In the genomic region with DNA sequence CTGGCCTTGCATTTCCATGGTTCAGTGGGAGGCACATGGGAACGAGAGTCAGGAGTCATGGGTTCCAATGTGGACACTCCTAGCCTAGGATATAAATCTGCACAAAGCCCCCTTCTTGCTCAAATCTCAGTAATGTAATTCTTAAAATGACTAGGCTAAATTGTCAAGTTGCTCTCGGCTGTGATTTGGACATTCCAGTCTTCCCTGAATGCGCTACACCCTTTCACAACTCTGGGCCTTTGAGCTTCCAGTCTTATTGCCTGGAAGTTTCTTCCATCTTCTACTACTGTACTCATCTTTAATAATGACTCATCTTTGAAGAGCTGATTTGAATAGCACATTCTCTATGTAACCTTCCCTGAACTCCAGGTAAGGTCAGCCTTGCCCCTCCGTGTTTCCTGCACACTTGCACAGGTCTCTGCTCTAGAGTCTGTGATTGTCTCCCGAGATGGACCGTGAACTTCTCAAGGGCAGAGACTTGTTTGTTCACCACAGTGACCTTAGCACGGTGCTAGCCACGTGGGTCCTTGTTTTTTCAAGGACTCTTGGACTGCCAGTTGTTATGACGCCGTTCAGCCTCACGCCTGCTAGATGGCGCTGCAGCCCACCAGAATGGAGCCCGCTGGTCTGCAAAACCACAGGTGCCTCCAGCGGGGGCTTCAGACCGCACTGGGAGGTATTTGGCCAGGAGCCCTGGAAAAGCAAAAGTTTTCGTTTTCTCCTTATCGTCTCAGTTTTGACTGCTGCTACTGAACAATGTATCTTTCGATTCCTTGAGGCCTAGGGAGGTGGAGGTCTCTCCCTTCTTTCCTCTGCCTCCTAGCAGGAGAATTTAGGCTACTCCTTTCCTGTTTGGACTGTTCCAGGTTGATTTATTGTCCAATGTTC, we compare ENCODE assay signal across 8 cellular contexts. TPM values are rescaled to one million over a fixed set of nuclear protein-coding genes. Genes with fewer than 3 reads are reported as not detected.
DNase-seq lines count a peak whose midpoint lies in the region; ATAC-seq and TF ChIP-seq lines count a peak whose summit lies in the region.

No MANE protein-coding gene starts in this region.

- no peak overlapping the region for H3K27ac ChIP-seq in left lung

- H3K4me3 Mint-ChIP-seq in activated CD4-positive, alpha-beta T cell treated with anti-CD3 and anti-CD28 coated beads for 36 hours, result peak overlapping the region; percentile 48

- no peaks in the 10 kb centered on the region for H3K36me3 Mint-ChIP-seq in activated CD4-positive, alpha-beta T cell treated with anti-CD3 and anti-CD28 coated beads for 36 hours (ENCODE audit: low read depth)

- CTCF ChIA-PET in activated CD4-positive, alpha-beta T cell treated with anti-CD3 and anti-CD28 coated beads for 36 hours (lab: Charles Lee), result interaction anchor here (0.9 to 2.4 kb wide), 9 partner anchors 10 to 544 kb away, joined by 3 to 10 read pairs (median 3); no protein-coding TSS in a partner anchor

- H3K36me3 ChIP-seq in left lung, result no peaks in the 10 kb centered on the region

- no peaks in the 10 kb centered on the region for H3K27me3 ChIP-seq in left lung

- intact Hi-C loops in activated CD4-positive, alpha-beta T cell treated with anti-CD3 and anti-CD28 coated beads for 36 hours (cut with DNase I, micrococcal nuclease), result loop anchor here (1.0 to 10.0 kb wide), 4 partner anchors 82 to 1058 kb away; no protein-coding TSS in a partner anchor
- intact Hi-C loops in left lung (cut with DNase I), result no loop called here

- POLR2A ChIA-PET in activated CD4-positive, alpha-beta T cell treated with anti-CD3 and anti-CD28 coated beads for 36 hours (lab: Charles Lee), result no interaction called here

- ATAC-seq in HG02938 (IDR thresholded peaks at IDR 0.05; ENCODE audit: unreplicated experiment) (peak; percentile 51), left lung (peak; percentile 97)
- peak; percentile 85 for ATAC-seq in activated CD4-positive, alpha-beta T cell treated with anti-CD3 and anti-CD28 coated beads for 36 hours

- peaks cover 0 to 5% of the 10 kb centered on the region in 2 donors for H3K4me1 ChIP-seq in left lung

- H3K9me3 Mint-ChIP-seq in activated CD4-positive, alpha-beta T cell treated with anti-CD3 and anti-CD28 coated beads for 36 hours (ENCODE audit: low read depth), result no peaks in the 10 kb centered on the region

- TF ChIP-seq CTCF in left lung (IDR thresholded peaks at IDR 0.05), result peak; percentile 77 to 82

- H3K4me1 Mint-ChIP-seq in activated CD4-positive, alpha-beta T cell treated with anti-CD3 and anti-CD28 coated beads for 36 hours, result peaks cover 23% of the 10 kb centered on the region

- DNase-seq in NOMO-1 (lab: John Stamatoyannopoulos, UW; ENCODE audit: unreplicated experiment in 2 of 2) (peak; percentile 26 to 60), NOMO-1 treated with dmso at 0.1 percent for 144 hours (lab: John Stamatoyannopoulos, UW; ENCODE audit: unreplicated experiment) (no peak), NCI-H2171 (lab: John Stamatoyannopoulos, UW) (peak; percentile 50), cerebellum (ENCODE audit: low spot score) (peak; percentile 47), left lung (peak; percentile 73 to 89)
- DNase-seq in activated CD4-positive, alpha-beta T cell treated with anti-CD3 and anti-CD28 coated beads for 36 hours, result peak; percentile 83
- DNase-seq in stimulated activated CD4-positive, alpha-beta T cell treated with anti-CD3 and anti-CD28 coated beads, Interleukin-4, amount 100 ng/mL, for 48 hours (ENCODE audit: low read depth in 2 of 2), result peak; percentile 45 to 57

- no peaks in the 10 kb centered on the region for H3K9me3 ChIP-seq in left lung

- no peak overlapping the region for H3K4me3 ChIP-seq in left lung

- H3K27ac Mint-ChIP-seq in activated CD4-positive, alpha-beta T cell treated with anti-CD3 and anti-CD28 coated beads for 36 hours, result peak overlapping the region; percentile 65

- H3K27me3 Mint-ChIP-seq in activated CD4-positive, alpha-beta T cell treated with anti-CD3 and anti-CD28 coated beads for 36 hours, result peaks cover 5% of the 10 kb centered on the region

RNA-seq across cellular contexts. Expression of gene SEC61B, which starts 44.3 kb away (rescaled TPM):
- 100 to 1,000 TPM in 1 of 2 experiments, 10 to 100 TPM in 1; 81.0 to 139 TPM for total RNA-seq in activated CD4-positive, alpha-beta T cell treated with anti-CD3 and anti-CD28 coated beads for 36 hours
- total RNA-seq in cerebellum (30.0 TPM), left lung (100 to 1,000 TPM; 137 to 184 TPM)

RNA-seq across cellular contexts. Expression of gene ALG2, which starts 44.6 kb away (rescaled TPM):
- 10 to 100 TPM; 22.8 to 31.1 TPM for total RNA-seq in activated CD4-positive, alpha-beta T cell treated with anti-CD3 and anti-CD28 coated beads for 36 hours
- 17.1 TPM for total RNA-seq in cerebellum
- 10 to 100 TPM; 38.9 to 47.7 TPM for total RNA-seq in left lung

Comparison
In these comparisons a context has a peak if more than half of its experiments do, and no peak if none do; other contexts are left out.
1. intact Hi-C loops: an anchor here in activated CD4-positive, alpha-beta T cell treated with anti-CD3 and anti-CD28 coated beads for 36 hours (1.0 to 10.0 kb wide); none called in left lung.